In genomic region chr19:56091751-56092546, GRCh38 we compare ENCODE assay signal across 10 cellular contexts. TPM values are rescaled to one million over a fixed set of nuclear protein-coding genes. Genes with fewer than 3 reads are reported as not detected.
DNase-seq lines count a peak whose midpoint lies in the region; ATAC-seq and TF ChIP-seq lines count a peak whose summit lies in the region.
"Had no signal": no experiment of that assay in that cellular context is flagged by ENCODE, and none has a peak within 500 bp of the region (broad histone marks: within the 10 kb centered on the region; RNA-seq: fewer than 3 reads in every experiment).

No MANE protein-coding gene starts in this region.

- no peaks in the 10 kb centered on the region for H3K27me3 Mint-ChIP-seq in Caco-2 (ENCODE audit: insufficient read depth, unreplicated experiment)
- H3K27me3 Mint-ChIP-seq: stimulated activated naive CD8-positive, alpha-beta T cell treated with anti-CD3 and anti-CD28 coated beads, Interleukin-15, Interleukin-2, amounts not matched to agents 100 ng/mL and 50 ng/mL, for 24 hours had no signal

- no peak overlapping the region for H3K27ac ChIP-seq in effector memory CD4-positive, alpha-beta T cell (ENCODE audit: insufficient read depth, low read length, poor library complexity, severe bottlenecking)
- peak overlapping the region; percentile 72 for H3K27ac ChIP-seq in substantia nigra (ENCODE audit: low read depth, low read length, poor library complexity, severe bottlenecking)

- H3K4me1 Mint-ChIP-seq in Caco-2 (ENCODE audit: low read depth, unreplicated experiment) = no peaks in the 10 kb centered on the region

- POLR2A ChIA-PET in Caco-2 (lab: Charles Lee) = no interaction called here

- TF ChIP-seq CTCF in Caco-2 (IDR thresholded peaks at IDR 0.05; ENCODE audit: insufficient read depth in 1 of 2, low read depth in 1 of 2, low read length in 1 of 2, severe bottlenecking in 1 of 2, unreplicated experiment in 1 of 2) = no peak

- no peaks in the 10 kb centered on the region for H3K27me3 ChIP-seq in effector memory CD4-positive, alpha-beta T cell (replicated peaks; ENCODE audit: control insufficient read depth, insufficient read depth, low read length, poor library complexity, severe bottlenecking)
- no peaks in the 10 kb centered on the region for H3K27me3 ChIP-seq in Caco-2 (replicated peaks; ENCODE audit: control insufficient read depth, insufficient read depth, low read length)

- peaks cover 74% of the 10 kb centered on the region for H3K36me3 Mint-ChIP-seq in Caco-2 (ENCODE audit: insufficient read depth, unreplicated experiment)

- H3K9me3 Mint-ChIP-seq in Caco-2 (ENCODE audit: unreplicated experiment) = no peaks in the 10 kb centered on the region
- H3K9me3 Mint-ChIP-seq: stimulated activated naive CD8-positive, alpha-beta T cell treated with anti-CD3 and anti-CD28 coated beads, Interleukin-15, Interleukin-2, amounts not matched to agents 100 ng/mL and 50 ng/mL, for 24 hours had no signal

- no peak for ATAC-seq in Right ventricle myocardium inferior
- ATAC-seq in Right ventricle myocardium superior (ENCODE audit: poor library complexity) = no peak
- ATAC-seq in GM19397 (IDR thresholded peaks at IDR 0.05; ENCODE audit: unreplicated experiment) = no peak
- ATAC-seq in HG02981 (IDR thresholded peaks at IDR 0.05; ENCODE audit: unreplicated experiment) = no peak

- no TSS peak for BruUV-seq in Caco-2 (replicated peaks; lab: Mats Ljungman, UMichigan)

- H3K9me3 ChIP-seq in effector memory CD4-positive, alpha-beta T cell (ENCODE audit: control insufficient read depth, low read length) = no peaks in the 10 kb centered on the region
- no peaks in the 10 kb centered on the region for H3K9me3 ChIP-seq in Caco-2

- intact Hi-C loops in Right ventricle myocardium inferior (cut with DNase I) = no loop called here
- intact Hi-C loops in Right ventricle myocardium superior (cut with DNase I) = no loop called here
- intact Hi-C loops in Caco-2 (cut with micrococcal nuclease; ENCODE audit: unreplicated experiment) = no loop called here

- no peaks in the 10 kb centered on the region for H3K4me1 ChIP-seq in effector memory CD4-positive, alpha-beta T cell (ENCODE audit: control insufficient read depth, insufficient read depth, low read length, poor library complexity, severe bottlenecking)
- H3K4me1 ChIP-seq in Caco-2 = no peaks in the 10 kb centered on the region

- CTCF ChIA-PET in Caco-2 (lab: Charles Lee) = interaction anchor here (1.1 kb wide), 1 partner anchor 26 kb away, joined by 4 read pairs; no protein-coding TSS in a partner anchor

- DNase-seq in Right ventricle myocardium inferior (ENCODE audit: missing footprints) (peak; percentile 28), Right ventricle myocardium superior (no peak), NCI-H526 treated with DMSO at 0.1 percent for 48 hours (lab: John Stamatoyannopoulos, UW) (peak; percentile 75), substantia nigra (lab: John Stamatoyannopoulos, UW) (no peak), Caco-2 (no peak)
- DNase-seq in effector memory CD4-positive, alpha-beta T cell = peak; percentile 23 to 50 (median 29)
- DNase-seq: GOT3 had no signal

- H3K4me3 Mint-ChIP-seq in Caco-2 (ENCODE audit: unreplicated experiment) = no peak overlapping the region
- H3K4me3 Mint-ChIP-seq: stimulated activated naive CD8-positive, alpha-beta T cell treated with anti-CD3 and anti-CD28 coated beads, Interleukin-15, Interleukin-2, amounts not matched to agents 100 ng/mL and 50 ng/mL, for 24 hours had no signal

- no peak overlapping the region for H3K27ac Mint-ChIP-seq in Caco-2 (ENCODE audit: unreplicated experiment)

- H3K36me3 ChIP-seq in effector memory CD4-positive, alpha-beta T cell (ENCODE audit: control insufficient read depth, insufficient read depth, low read length) = peaks cover 18% of the 10 kb centered on the region
- H3K36me3 ChIP-seq in Caco-2 (ENCODE audit: control insufficient read depth, insufficient read depth, low read length) = peaks cover 1% of the 10 kb centered on the region

- no peak overlapping the region for H3K4me3 ChIP-seq in effector memory CD4-positive, alpha-beta T cell (ENCODE audit: insufficient read depth, low read depth, low read length, poor library complexity, severe bottlenecking)
- no peak overlapping the region for H3K4me3 ChIP-seq in Caco-2 (ENCODE audit: low read depth, low read length)

RNA-seq across cellular contexts. Expression of gene ZNF787, which starts 29.1 kb away (rescaled TPM):
- total RNA-seq in Right ventricle myocardium inferior = 35.3 TPM
- 33.9 TPM for total RNA-seq in Right ventricle myocardium superior
- 58.1 and 60.0 TPM in 2 replicates for total RNA-seq in Caco-2 (2022)

RNA-seq across cellular contexts. Expression of gene ZNF444, which starts 49.1 kb away (rescaled TPM):
- total RNA-seq in Right ventricle myocardium inferior (29.1 TPM), Right ventricle myocardium superior (26.7 TPM), Caco-2 (2022) (92.2 and 95.6 TPM in 2 replicates)

Comparison
In these comparisons a context has a peak if more than half of its experiments do, and no peak if none do; other contexts are left out.
1. DNase-seq: peak in Right ventricle myocardium inferior (single experiment), NCI-H526 treated with DMSO at 0.1 percent for 48 hours (single experiment) and effector memory CD4-positive, alpha-beta T cell (3 of 3); none in Right ventricle myocardium superior (single experiment), substantia nigra (0 of 49) and Caco-2 (0 of 2).